In the genomic region with DNA sequence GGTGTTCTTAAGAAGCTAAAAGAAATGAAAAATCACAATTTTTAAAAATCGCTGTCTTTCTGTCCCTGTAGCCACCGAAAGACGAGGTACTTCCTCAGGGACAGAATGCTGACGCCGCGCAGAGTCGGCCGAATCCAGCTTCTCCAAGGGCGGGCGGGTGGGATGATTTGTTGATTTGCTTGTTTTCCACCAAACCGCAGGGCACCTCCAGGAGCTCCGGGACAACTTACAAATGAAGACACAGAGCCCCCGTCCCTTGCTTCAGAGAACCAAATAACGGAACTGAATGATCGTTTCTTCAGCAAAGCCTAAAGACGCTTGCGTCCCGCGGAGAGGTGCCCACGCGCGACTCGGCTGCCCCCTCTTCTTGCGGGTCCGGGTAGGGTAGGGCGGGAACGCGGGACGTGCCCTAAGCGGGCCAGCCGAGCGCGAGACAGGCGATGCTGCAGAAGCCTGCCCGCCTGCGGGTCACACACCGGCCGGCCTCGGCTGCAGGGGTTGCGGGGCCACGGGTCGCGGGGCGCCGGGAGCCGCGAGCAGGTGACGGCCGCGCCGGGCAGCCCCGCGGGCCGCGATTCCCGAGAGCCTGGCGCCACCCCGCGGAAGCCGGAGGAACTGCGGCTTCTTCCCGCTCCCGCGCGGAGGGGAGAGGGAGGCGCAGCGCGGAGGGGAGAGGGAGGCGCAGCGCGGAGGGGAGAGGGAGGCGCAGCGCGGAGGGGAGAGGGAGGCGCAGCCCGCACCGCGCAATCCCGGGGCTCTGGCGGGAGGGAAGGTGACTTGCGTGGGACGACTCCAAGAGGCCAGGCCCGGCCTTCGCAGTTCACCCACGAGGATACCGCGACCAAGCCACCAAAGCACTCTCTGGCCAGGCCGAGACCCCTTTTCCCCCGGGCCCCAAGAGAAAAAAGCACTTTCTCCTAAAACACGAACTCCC, we compare ENCODE assay signal across 9 cellular contexts. TPM values are rescaled to one million over a fixed set of nuclear protein-coding genes. Genes with fewer than 3 reads are reported as not detected.
DNase-seq lines count a peak whose midpoint lies in the region; ATAC-seq and TF ChIP-seq lines count a peak whose summit lies in the region.
"Had no signal": no experiment of that assay in that cellular context is flagged by ENCODE, and none has a peak within 500 bp of the region (broad histone marks: within the 10 kb centered on the region; RNA-seq: fewer than 3 reads in every experiment).

No MANE protein-coding gene starts in this region.

- no peak overlapping the region for H3K27ac Mint-ChIP-seq in effector memory CD8-positive, alpha-beta T cell

- peaks cover 20% of the 10 kb centered on the region for H3K27me3 ChIP-seq in DOHH2 (ENCODE audit: control insufficient read depth, low read length)

- intact Hi-C loops in mucosa of descending colon (cut with DNase I, micrococcal nuclease) = loop anchor here in 1 of 2 donors (10.0 kb wide), 1 partner anchor 587 kb away; no protein-coding TSS in a partner anchor

- H3K27me3 Mint-ChIP-seq in effector memory CD8-positive, alpha-beta T cell = peaks cover 73 to 84% of the 10 kb centered on the region in 2 donors

- H3K27ac ChIP-seq in DOHH2 (ENCODE audit: low read depth, low read length) = no peak overlapping the region

- H3K4me1 ChIP-seq in DOHH2 (ENCODE audit: control insufficient read depth, low read length) (no peaks in the 10 kb centered on the region), mucosa of descending colon (ENCODE audit: low read depth) (peaks cover 18% of the 10 kb centered on the region)

- peaks cover 13 to 28% of the 10 kb centered on the region in 2 donors for H3K4me1 Mint-ChIP-seq in effector memory CD8-positive, alpha-beta T cell (ENCODE audit: low read depth in 2 of 2)

- no peaks in the 10 kb centered on the region for H3K79me2 ChIP-seq in DOHH2 (ENCODE audit: control insufficient read depth, low read length)

- H4K20me1 ChIP-seq in DOHH2 (ENCODE audit: control insufficient read depth, insufficient read depth, low read depth, low read length) = no peaks in the 10 kb centered on the region

- TF ChIP-seq CTCF in DOHH2 (IDR thresholded peaks at IDR 0.05; ENCODE audit: low read depth, low read length, poor library complexity, severe bottlenecking) (peak; percentile 52), LNCAP (IDR thresholded peaks at IDR 0.05) (peak; percentile 87), mucosa of descending colon (IDR thresholded peaks at IDR 0.05) (peak; percentile 80)

- no peaks in the 10 kb centered on the region for H3K9me2 ChIP-seq in DOHH2 (replicated peaks; ENCODE audit: control insufficient read depth, low read length)

- peaks cover 2% of the 10 kb centered on the region for H3K36me3 Mint-ChIP-seq in effector memory CD8-positive, alpha-beta T cell (ENCODE audit: insufficient read depth)

- H3K4me2 ChIP-seq in DOHH2 (ENCODE audit: low read length) = no peak overlapping the region

- no peaks in the 10 kb centered on the region for H3K9me3 ChIP-seq in DOHH2 (ENCODE audit: control insufficient read depth, insufficient read depth, low read length)
- no peaks in the 10 kb centered on the region for H3K9me3 ChIP-seq in mucosa of descending colon

- H3K4me3 ChIP-seq in DOHH2 (ENCODE audit: low read length) (no peak overlapping the region), mucosa of descending colon (no peak overlapping the region)

- no peaks in the 10 kb centered on the region for H3K36me3 ChIP-seq in DOHH2 (ENCODE audit: control insufficient read depth, low read length)
- H3K36me3 ChIP-seq in mucosa of descending colon (ENCODE audit: low read depth) = no peaks in the 10 kb centered on the region

- no peaks in the 10 kb centered on the region for H3K9me3 Mint-ChIP-seq in effector memory CD8-positive, alpha-beta T cell

- peak; percentile 61 for ATAC-seq in effector memory CD8-positive, alpha-beta T cell (replicated peaks)
- ATAC-seq in mucosa of descending colon = peak; percentile 83
- ATAC-seq in stimulated activated naive CD8-positive, alpha-beta T cell treated with anti-CD3 and anti-CD28 coated beads, Interleukin-15, Interleukin-2, amounts not matched to agents 100 U/mL and 50 U/mL, for 24 hours = peak; percentile 62

- peak overlapping the region; percentile 28 to 50 for H3K4me3 Mint-ChIP-seq in effector memory CD8-positive, alpha-beta T cell

- DNase-seq in activated CD4-positive, alpha-beta T cell treated with anti-CD3 and anti-CD28 coated beads, Interleukin-2, amount 50 U/mL, for 24 hours (ENCODE audit: low read depth in 1 of 2, low spot score in 1 of 2) = peak; percentile 46 to 53
- peak; percentile 14 to 41 (median 38) for DNase-seq in effector memory CD8-positive, alpha-beta T cell
- DNase-seq in mucosa of descending colon (peak in 2 of 3 donors; percentile 63 to 73), DMS153 (lab: John Stamatoyannopoulos, UW) (no peak), NCI-H510A treated with DMSO at 0.1 percent for 48 hours (lab: John Stamatoyannopoulos, UW) (no peak)
- peak; percentile 77 for DNase-seq in stimulated activated naive CD8-positive, alpha-beta T cell treated with anti-CD3 and anti-CD28 coated beads, Interleukin-15, Interleukin-2, amounts not matched to agents 100 U/mL and 50 U/mL, for 24 hours

- no peaks in the 10 kb centered on the region for H3F3A ChIP-seq in DOHH2 (ENCODE audit: control insufficient read depth, insufficient read depth)

RNA-seq across cellular contexts. Expression of gene FOXF2, which starts 7.7 kb away (rescaled TPM):
- 10 to 100 TPM in 1 of 3 donors, 1 to 10 TPM in 2; 6.9 to 68.1 (median 7.1) TPM for total RNA-seq in mucosa of descending colon
- total RNA-seq: T-helper 2 cell treated with Interferon-gamma antibody and Interleukin-4, amounts not matched to agents 100 ng/mL and 5 ng/mL, for 36 hours had no signal

Comparison
In these comparisons a context has a peak if more than half of its experiments do, and no peak if none do; other contexts are left out.
1. DNase-seq: peak in activated CD4-positive, alpha-beta T cell treated with anti-CD3 and anti-CD28 coated beads, Interleukin-2, amount 50 U/mL, for 24 hours (2 of 2), effector memory CD8-positive, alpha-beta T cell (3 of 3), mucosa of descending colon (2 of 3) and stimulated activated naive CD8-positive, alpha-beta T cell treated with anti-CD3 and anti-CD28 coated beads, Interleukin-15, Interleukin-2, amounts not matched to agents 100 U/mL and 50 U/mL, for 24 hours (single experiment); none in DMS153 (single experiment) and NCI-H510A treated with DMSO at 0.1 percent for 48 hours (single experiment).
2. Peak in every context shown above with its lines, with median percentiles within 50 percentile points of each other: CTCF ChIP-seq and ATAC-seq.